Comparison of ENCODE assay signal across 9 cellular contexts in genomic region chr1:156600733-156601121, GRCh38. TPM values are rescaled to one million over a fixed set of nuclear protein-coding genes. Genes with fewer than 3 reads are reported as not detected.
A peak's percentile ranks its signal among the peaks of the same experiment; 100 is the strongest.
DNase-seq lines count a peak whose midpoint lies in the region; ATAC-seq lines count a peak whose summit lies in the region.
"Had no signal": no experiment of that assay in that cellular context is flagged by ENCODE, and none has a peak within 500 bp of the region (broad histone marks: within the 10 kb centered on the region; RNA-seq: fewer than 3 reads in every experiment).

No MANE protein-coding gene starts in this region.

- 4 to 7% methylated on average over 13 of the region's 13 CpGs for WGBS in ectodermal cell, 2 experiments

- peaks cover 0 to 41% (median 15%) of the 10 kb centered on the region in 11 experiments; a peak in 11 of 22 replicates for H4K20me1 ChIP-seq in BLaER1 treated with 17β-estradiol and CSF1 and Interleukin-3, amounts not matched to agents 10 nM and 100 nM

- H3K27me3 Mint-ChIP-seq in natural killer cell treated with Interleukin-12 subunit alpha and Interleukin-12 subunit beta and Interleukin-15 and Interleukin-18, amount 100 ng/mL, for 72 hours = no peaks in the 10 kb centered on the region

- peak overlapping the region; percentile 24 to 94 (median 89); a peak in 21 of 22 replicates for H3K27ac ChIP-seq in BLaER1 treated with 17β-estradiol and CSF1 and Interleukin-3, amounts not matched to agents 10 nM and 100 nM
- H3K27ac ChIP-seq in ectodermal cell (ENCODE audit: insufficient read depth, low read depth, low read length, poor library complexity, severe bottlenecking) = peak overlapping the region; percentile 68

- no peaks in the 10 kb centered on the region for H3K27me3 ChIP-seq in BLaER1 treated with 17β-estradiol and CSF1 and Interleukin-3, amounts not matched to agents 10 nM and 100 nM
- H3K27me3 ChIP-seq in MG63 (no peaks in the 10 kb centered on the region), ectodermal cell (ENCODE audit: control insufficient read depth, insufficient read depth, low read length, poor library complexity, severe bottlenecking) (no peaks in the 10 kb centered on the region)

- peaks cover 18% of the 10 kb centered on the region in 2 donors for H3K4me1 Mint-ChIP-seq in natural killer cell treated with Interleukin-12 subunit alpha and Interleukin-12 subunit beta and Interleukin-15 and Interleukin-18, amount 100 ng/mL, for 72 hours (ENCODE audit: low read depth in 2 of 2)

- peak overlapping the region; percentile 95 for H3K4me3 Mint-ChIP-seq in natural killer cell treated with Interleukin-12 subunit alpha and Interleukin-12 subunit beta and Interleukin-15 and Interleukin-18, amount 100 ng/mL, for 72 hours

- H3K4me1 ChIP-seq in BLaER1 treated with 17β-estradiol and CSF1 and Interleukin-3, amounts not matched to agents 10 nM and 100 nM = peaks cover 33 to 54% (median 44%) of the 10 kb centered on the region in 10 experiments
- H3K4me1 ChIP-seq in ectodermal cell (ENCODE audit: control insufficient read depth, insufficient read depth, low read length) = peaks cover 4% of the 10 kb centered on the region

- peaks cover 24 to 45% (median 40%) of the 10 kb centered on the region in 11 experiments for H3K36me3 ChIP-seq in BLaER1 treated with 17β-estradiol and CSF1 and Interleukin-3, amounts not matched to agents 10 nM and 100 nM
- H3K36me3 ChIP-seq in MG63 (peaks cover 40% of the 10 kb centered on the region), ectodermal cell (ENCODE audit: control insufficient read depth, insufficient read depth, low read length) (peaks cover 21% of the 10 kb centered on the region)

- H3K4me2 ChIP-seq in BLaER1 treated with 17β-estradiol and CSF1 and Interleukin-3, amounts not matched to agents 10 nM and 100 nM = peak overlapping the region; percentile 88 to 97 (median 94)

- H3K4me3 ChIP-seq in BLaER1 treated with 17β-estradiol and CSF1 and Interleukin-3, amounts not matched to agents 10 nM and 100 nM = peak overlapping the region; percentile 57 to 87 (median 80)
- H3K4me3 ChIP-seq in MG63 (peak overlapping the region; percentile 86), ectodermal cell (ENCODE audit: insufficient read depth, low read depth, low read length) (peak overlapping the region; percentile 95)

- H3K9me3 ChIP-seq in BLaER1 treated with 17β-estradiol and CSF1 and Interleukin-3, amounts not matched to agents 10 nM and 100 nM (replicated peaks in 1 of 11) = no peaks in the 10 kb centered on the region
- no peaks in the 10 kb centered on the region for H3K9me3 ChIP-seq in MG63
- H3K9me3 ChIP-seq in ectodermal cell (ENCODE audit: control insufficient read depth, low read length) = no peaks in the 10 kb centered on the region

- H3K27ac Mint-ChIP-seq in natural killer cell treated with Interleukin-12 subunit alpha and Interleukin-12 subunit beta and Interleukin-15 and Interleukin-18, amount 100 ng/mL, for 72 hours = peak overlapping the region; percentile 87 to 92

- H3K9ac ChIP-seq in BLaER1 treated with 17β-estradiol and CSF1 and Interleukin-3, amounts not matched to agents 10 nM and 100 nM = peak overlapping the region; percentile 82 to 95 (median 87)

- no peaks in the 10 kb centered on the region for H3K9me3 Mint-ChIP-seq in natural killer cell treated with Interleukin-12 subunit alpha and Interleukin-12 subunit beta and Interleukin-15 and Interleukin-18, amount 100 ng/mL, for 72 hours

- ATAC-seq in natural killer cell treated with Interleukin-12 subunit alpha and Interleukin-12 subunit beta and Interleukin-15 and Interleukin-18, amount 100 ng/mL, for 72 hours = peak in 1 of 2 donors; percentile 10
- no peak for ATAC-seq in HG03108 (IDR thresholded peaks at IDR 0.05; ENCODE audit: unreplicated experiment)

- DNase-seq in MG63 (no peak), CD1c-positive myeloid dendritic cell (ENCODE audit: extremely low spot score) (no peak), MV-4-11 (lab: John Stamatoyannopoulos, UW) (no peak), NCI-H1930 (lab: John Stamatoyannopoulos, UW) (no peak)
- no peak for DNase-seq in natural killer cell treated with Interleukin-12 subunit alpha and Interleukin-12 subunit beta and Interleukin-15 and Interleukin-18, amount 100 ng/mL, for 72 hours (ENCODE audit: low spot score)

- H3K36me3 Mint-ChIP-seq in natural killer cell treated with Interleukin-12 subunit alpha and Interleukin-12 subunit beta and Interleukin-15 and Interleukin-18, amount 100 ng/mL, for 72 hours = peaks cover 8% of the 10 kb centered on the region

RNA-seq across cellular contexts. Expression of gene GPATCH4, which starts 0.6 kb away (rescaled TPM):
- 10.0 and 48.6 TPM in 2 replicates for total RNA-seq in MG63 (2014; rRNA removed; shearing (Covaris generic); ENCODE audit: low replicate concordance)
- polyA plus RNA-seq in ectodermal cell (2013, experiment 1 of 4) = 37.3 TPM
- polyA plus RNA-seq in ectodermal cell (2013, experiment 2 of 4) = 35.8 TPM
- polyA plus RNA-seq in ectodermal cell (2013, experiment 3 of 4) = 22.4 TPM
- polyA plus RNA-seq in ectodermal cell (2013, experiment 4 of 4) = 23.3 TPM
- 100 to 1,000 TPM in 1 of 2 donors, 10 to 100 TPM in 1; 47.9 to 135 TPM for total RNA-seq in natural killer cell treated with Interleukin-12 subunit alpha and Interleukin-12 subunit beta and Interleukin-15 and Interleukin-18, amount 100 ng/mL, for 72 hours

RNA-seq across cellular contexts. Expression of gene NAXE, which starts 9.2 kb away (rescaled TPM):
- 105 and 170 TPM in 2 replicates for total RNA-seq in MG63 (2014; rRNA removed; shearing (Covaris generic); ENCODE audit: low replicate concordance)
- 55.8 TPM for polyA plus RNA-seq in ectodermal cell (2013, experiment 1 of 4)
- 57.2 TPM for polyA plus RNA-seq in ectodermal cell (2013, experiment 2 of 4)
- 53.3 TPM for polyA plus RNA-seq in ectodermal cell (2013, experiment 3 of 4)
- 58.4 TPM for polyA plus RNA-seq in ectodermal cell (2013, experiment 4 of 4)
- 10 to 100 TPM; 54.0 to 67.5 TPM for total RNA-seq in natural killer cell treated with Interleukin-12 subunit alpha and Interleukin-12 subunit beta and Interleukin-15 and Interleukin-18, amount 100 ng/mL, for 72 hours

RNA-seq across cellular contexts. Expression of gene HAPLN2, which starts 18.5 kb away (rescaled TPM):
- not detected in 2 replicates for total RNA-seq in MG63 (2014; rRNA removed; shearing (Covaris generic); ENCODE audit: low replicate concordance)
- 0.50 TPM for polyA plus RNA-seq in ectodermal cell (2013, experiment 1 of 4)
- polyA plus RNA-seq in ectodermal cell (2013, experiment 2 of 4) = 0.91 TPM
- polyA plus RNA-seq in ectodermal cell (2013, experiment 3 of 4) = 0.91 TPM
- 0.77 TPM for polyA plus RNA-seq in ectodermal cell (2013, experiment 4 of 4)
- total RNA-seq in natural killer cell treated with Interleukin-12 subunit alpha and Interleukin-12 subunit beta and Interleukin-15 and Interleukin-18, amount 100 ng/mL, for 72 hours = not detected

RNA-seq across cellular contexts. Expression of gene TTC24, which starts 21.2 kb away (rescaled TPM):
- not detected in 2 replicates for total RNA-seq in MG63 (2014; rRNA removed; shearing (Covaris generic); ENCODE audit: low replicate concordance)
- polyA plus RNA-seq in ectodermal cell (2013, experiment 1 of 4) = not detected
- polyA plus RNA-seq in ectodermal cell (2013, experiment 2 of 4) = not detected
- polyA plus RNA-seq in ectodermal cell (2013, experiment 3 of 4) = not detected
- not detected for polyA plus RNA-seq in ectodermal cell (2013, experiment 4 of 4)
- total RNA-seq in natural killer cell treated with Interleukin-12 subunit alpha and Interleukin-12 subunit beta and Interleukin-15 and Interleukin-18, amount 100 ng/mL, for 72 hours = 1 to 10 TPM; 1.8 to 2.2 TPM
- total RNA-seq: left cardiac atrium had no signal

RNA-seq across cellular contexts. Expression of gene IQGAP3, which starts 28.4 kb away (rescaled TPM):
- total RNA-seq in MG63 (2014; rRNA removed; shearing (Covaris generic); ENCODE audit: low replicate concordance) = 18.7 and 20.7 TPM in 2 replicates
- polyA plus RNA-seq in ectodermal cell (2013, experiment 1 of 4) = 25.4 TPM
- polyA plus RNA-seq in ectodermal cell (2013, experiment 2 of 4) = 23.0 TPM
- 21.1 TPM for polyA plus RNA-seq in ectodermal cell (2013, experiment 3 of 4)
- polyA plus RNA-seq in ectodermal cell (2013, experiment 4 of 4) = 23.3 TPM
- total RNA-seq in natural killer cell treated with Interleukin-12 subunit alpha and Interleukin-12 subunit beta and Interleukin-15 and Interleukin-18, amount 100 ng/mL, for 72 hours = 1 to 10 TPM; 3.4 to 6.4 TPM
